8 cellular contexts compared by ENCODE assay signal in genomic region chr16:57802635-57803412, GRCh38. TPM values are rescaled to one million over a fixed set of nuclear protein-coding genes. Genes with fewer than 3 reads are reported as not detected.
DNase-seq lines count a peak whose midpoint lies in the region; ATAC-seq lines count a peak whose summit lies in the region.

No MANE protein-coding gene starts in this region.

- peaks cover 54% of the 10 kb centered on the region for H3K27me3 Mint-ChIP-seq in activated T-cell treated with anti-CD3 and anti-CD28 coated beads, Interleukin-2, amount 50 U/mL, for 24 hours

- no peaks in the 10 kb centered on the region for H3K9me3 Mint-ChIP-seq in activated T-cell treated with anti-CD3 and anti-CD28 coated beads, Interleukin-2, amount 50 U/mL, for 24 hours
- no peaks in the 10 kb centered on the region for H3K9me3 Mint-ChIP-seq in activated naive CD4-positive, alpha-beta T cell treated with anti-CD3 and anti-CD28 coated beads, Interleukin-2, amount 50 U/mL, for 72 hours

- H3K27ac Mint-ChIP-seq in activated T-cell treated with anti-CD3 and anti-CD28 coated beads, Interleukin-2, amount 50 U/mL, for 24 hours = peak overlapping the region; percentile 91
- peak overlapping the region in 1 of 2 donors; percentile 32 for H3K27ac Mint-ChIP-seq in activated naive CD4-positive, alpha-beta T cell treated with anti-CD3 and anti-CD28 coated beads, Interleukin-2, amount 50 U/mL, for 72 hours

- no peak for DNase-seq in activated T-cell treated with anti-CD3 and anti-CD28 coated beads, Interleukin-2, amount 50 U/mL, for 24 hours
- DNase-seq in activated T-cell treated with anti-CD3 and anti-CD28 coated beads, Interleukin-2, amount 50 U/mL, for 48 hours = no peak
- DNase-seq in activated naive CD4-positive, alpha-beta T cell treated with anti-CD3 and anti-CD28 coated beads, Interleukin-2, amount 50 U/mL, for 72 hours (ENCODE audit: low spot score in 2 of 2) = no peak
- DNase-seq in left cardiac atrium = no peak
- DNase-seq in posterior cingulate gyrus = peak in 7 of 10 donors; percentile 45 to 96 (median 73)
- no peak for DNase-seq in DMS153 (lab: John Stamatoyannopoulos, UW)
- no peak for DNase-seq in LoVo (ENCODE audit: low spot score)
- DNase-seq in HuH-7.5 (ENCODE audit: low spot score) = no peak

- ATAC-seq in activated naive CD4-positive, alpha-beta T cell treated with anti-CD3 and anti-CD28 coated beads, Interleukin-2, amount 50 U/mL, for 72 hours = peak; percentile 50 to 61
- ATAC-seq in left cardiac atrium = peak; percentile 1 to 7

- H3K4me3 Mint-ChIP-seq in activated T-cell treated with anti-CD3 and anti-CD28 coated beads, Interleukin-2, amount 50 U/mL, for 24 hours = peak overlapping the region; percentile 77

- H3K4me1 Mint-ChIP-seq in activated T-cell treated with anti-CD3 and anti-CD28 coated beads, Interleukin-2, amount 50 U/mL, for 24 hours (ENCODE audit: low read depth) = peaks cover 28% of the 10 kb centered on the region

- no peaks in the 10 kb centered on the region for H3K36me3 Mint-ChIP-seq in activated T-cell treated with anti-CD3 and anti-CD28 coated beads, Interleukin-2, amount 50 U/mL, for 24 hours (ENCODE audit: low read depth)
- peaks cover 7% of the 10 kb centered on the region in 2 donors for H3K36me3 Mint-ChIP-seq in activated naive CD4-positive, alpha-beta T cell treated with anti-CD3 and anti-CD28 coated beads, Interleukin-2, amount 50 U/mL, for 72 hours

- intact Hi-C loops in left cardiac atrium (cut with DNase I) (loop anchor here in 1 of 2 donors (2.0 kb wide), 1 partner anchor 56 kb away; no protein-coding TSS in a partner anchor), posterior cingulate gyrus (cut with DNase I) (loop anchor here (2.0 kb wide), 1 partner anchor 60 kb away; no protein-coding TSS in a partner anchor)

RNA-seq across cellular contexts. Expression of gene KIFC3, which starts 0.5 kb away (rescaled TPM):
- total RNA-seq in activated naive CD4-positive, alpha-beta T cell treated with anti-CD3 and anti-CD28 coated beads, Interleukin-2, amount 50 U/mL, for 72 hours = under 1 TPM; 0.16 to 0.64 TPM
- 10 to 100 TPM; 37.1 to 55.4 TPM for total RNA-seq in left cardiac atrium

Comparison
In these comparisons a context has a peak if more than half of its experiments do, and no peak if none do; other contexts are left out.
1. DNase-seq: peak in posterior cingulate gyrus (7 of 10); none in activated T-cell treated with anti-CD3 and anti-CD28 coated beads, Interleukin-2, amount 50 U/mL, for 24 hours (single experiment), activated T-cell treated with anti-CD3 and anti-CD28 coated beads, Interleukin-2, amount 50 U/mL, for 48 hours (0 of 2), activated naive CD4-positive, alpha-beta T cell treated with anti-CD3 and anti-CD28 coated beads, Interleukin-2, amount 50 U/mL, for 72 hours (0 of 2), left cardiac atrium (single experiment), DMS153 (single experiment), LoVo (single experiment) and HuH-7.5 (single experiment).
2. RNA of gene KIFC3, which starts 0.5 kb away (total RNA-seq): 37.1 to 55.4 TPM in left cardiac atrium; 0.16 to 0.64 TPM in activated naive CD4-positive, alpha-beta T cell treated with anti-CD3 and anti-CD28 coated beads, Interleukin-2, amount 50 U/mL, for 72 hours; every median in the first group is over 10 times any median in the second.